ENCODE assay signal across 23 cellular contexts in the genomic region with DNA sequence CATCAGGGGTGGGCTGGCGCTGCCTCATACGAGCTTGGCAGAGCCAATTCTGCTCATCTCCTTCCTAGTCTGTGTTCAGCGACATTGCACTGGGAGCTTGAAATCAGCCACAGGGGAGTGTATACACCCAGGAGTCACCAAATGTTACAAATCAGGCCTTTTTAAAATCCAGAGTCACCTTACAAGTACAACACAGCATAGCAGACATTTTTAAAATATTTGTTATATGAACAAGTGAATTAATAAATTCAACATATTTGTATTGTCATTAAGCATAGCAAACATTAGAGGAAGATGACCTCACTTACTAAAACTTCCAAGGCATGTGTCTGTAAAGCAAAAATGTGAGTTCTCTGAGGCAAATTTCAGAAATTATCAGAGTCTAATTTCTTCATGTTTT.
DNase-seq lines count a peak whose midpoint lies in the region; ATAC-seq and TF ChIP-seq lines count a peak whose summit lies in the region.
"Had no signal": no experiment of that assay in that cellular context is flagged by ENCODE, and none has a peak within 500 bp of the region (broad histone marks: within the 10 kb centered on the region; RNA-seq: fewer than 3 reads in every experiment).

No MANE protein-coding gene starts in this region.

- no peak overlapping the region for H3K27ac Mint-ChIP-seq in progenitor cell of endocrine pancreas
- H3K27ac Mint-ChIP-seq: activated CD4-positive, alpha-beta T cell treated with anti-CD3 and anti-CD28 coated beads for 36 hours; activated CD8-positive, alpha-beta memory T cell treated with anti-CD3 and anti-CD28 coated beads, Interleukin-2, amount 10 ng/mL, durations not matched to agents 7 days and 5 days; CD4-positive, alpha-beta T cell; natural killer cell; type B pancreatic cell had no signal

- no peaks in the 10 kb centered on the region for H4K20me1 ChIP-seq in smooth muscle cell (ENCODE audit: low read depth)

- H3K79me2 ChIP-seq in smooth muscle cell (ENCODE audit: low read depth): no peaks in the 10 kb centered on the region

- no peak for TF ChIP-seq EP300 in gastroesophageal sphincter (IDR thresholded peaks at IDR 0.05)

- H3K27ac ChIP-seq in gastroesophageal sphincter: no peak overlapping the region
- no peak overlapping the region for H3K27ac ChIP-seq in smooth muscle cell (ENCODE audit: low read depth)
- no peak overlapping the region for H3K27ac ChIP-seq in left ventricle myocardium inferior (replicated peaks)

- ATAC-seq in gastroesophageal sphincter (peak; percentile 31), GM19395 (IDR thresholded peaks at IDR 0.05; ENCODE audit: unreplicated experiment) (no peak)
- ATAC-seq: activated CD4-positive, alpha-beta T cell treated with anti-CD3 and anti-CD28 coated beads for 36 hours; activated CD8-positive, alpha-beta memory T cell treated with anti-CD3 and anti-CD28 coated beads, Interleukin-2, amount 10 ng/mL, durations not matched to agents 7 days and 5 days; HepG2; natural killer cell; stimulated activated naive CD8-positive, alpha-beta T cell treated with anti-CD3 and anti-CD28 coated beads, Interleukin-15, Interleukin-2, amounts not matched to agents 100 U/mL and 50 U/mL, for 24 hours had no signal

- no peak overlapping the region for H2AFZ ChIP-seq in smooth muscle cell (ENCODE audit: low read depth)

- H3K36me3 Mint-ChIP-seq in progenitor cell of endocrine pancreas (ENCODE audit: insufficient read depth): no peaks in the 10 kb centered on the region
- H3K36me3 Mint-ChIP-seq: activated CD8-positive, alpha-beta memory T cell treated with anti-CD3 and anti-CD28 coated beads, Interleukin-2, amount 10 ng/mL, durations not matched to agents 7 days and 5 days; natural killer cell; type B pancreatic cell had no signal

- no peaks in the 10 kb centered on the region for H3K27me3 Mint-ChIP-seq in progenitor cell of endocrine pancreas
- H3K27me3 Mint-ChIP-seq: activated CD4-positive, alpha-beta T cell treated with anti-CD3 and anti-CD28 coated beads for 36 hours; activated CD8-positive, alpha-beta memory T cell treated with anti-CD3 and anti-CD28 coated beads, Interleukin-2, amount 10 ng/mL, durations not matched to agents 7 days and 5 days; CD4-positive, alpha-beta T cell had no signal

- no peaks in the 10 kb centered on the region for H3K27me3 ChIP-seq in gastroesophageal sphincter
- no peaks in the 10 kb centered on the region for H3K27me3 ChIP-seq in smooth muscle cell (ENCODE audit: low read depth)
- no peaks in the 10 kb centered on the region for H3K27me3 ChIP-seq in left ventricle myocardium inferior (ENCODE audit: low read depth)

- H3K4me2 ChIP-seq in smooth muscle cell: peak overlapping the region; percentile 7

- peaks cover 2% of the 10 kb centered on the region for H3K4me1 Mint-ChIP-seq in progenitor cell of endocrine pancreas (ENCODE audit: low read depth)
- H3K4me1 Mint-ChIP-seq: activated CD4-positive, alpha-beta T cell treated with anti-CD3 and anti-CD28 coated beads for 36 hours; activated CD8-positive, alpha-beta memory T cell treated with anti-CD3 and anti-CD28 coated beads, Interleukin-2, amount 10 ng/mL, durations not matched to agents 7 days and 5 days; natural killer cell had no signal

- no peak overlapping the region for H3K9ac ChIP-seq in smooth muscle cell (ENCODE audit: low read depth)

- H3F3A ChIP-seq in smooth muscle cell (ENCODE audit: low read depth): peaks cover 4% of the 10 kb centered on the region

- peaks cover 0 to 8% (median 0%) of the 10 kb centered on the region in 3 donors for H3K4me1 ChIP-seq in gastroesophageal sphincter
- H3K4me1 ChIP-seq in smooth muscle cell (ENCODE audit: low read depth): no peaks in the 10 kb centered on the region
- no peaks in the 10 kb centered on the region for H3K4me1 ChIP-seq in left ventricle myocardium inferior

- TF ChIP-seq POLR2A in gastroesophageal sphincter (IDR thresholded peaks at IDR 0.05): no peak

- TF ChIP-seq CTCF in gastroesophageal sphincter (IDR thresholded peaks at IDR 0.05) (no peak), smooth muscle cell (IDR thresholded peaks at IDR 0.05; ENCODE audit: borderline replicate concordance, insufficient read depth, poor library complexity, severe bottlenecking) (no peak), progenitor cell of endocrine pancreas (IDR thresholded peaks at IDR 0.05; ENCODE audit: unreplicated experiment) (no peak), left ventricle myocardium inferior (IDR thresholded peaks at IDR 0.05; ENCODE audit: borderline replicate concordance) (no peak)

- H3K36me3 ChIP-seq in gastroesophageal sphincter: no peaks in the 10 kb centered on the region
- no peaks in the 10 kb centered on the region for H3K36me3 ChIP-seq in smooth muscle cell (ENCODE audit: low read depth)
- H3K36me3 ChIP-seq in left ventricle myocardium inferior: no peaks in the 10 kb centered on the region

- intact Hi-C loops in left ventricle myocardium inferior (cut with micrococcal nuclease): no loop called here

- H3K4me3 Mint-ChIP-seq in progenitor cell of endocrine pancreas (ENCODE audit: low read depth): no peak overlapping the region
- H3K4me3 Mint-ChIP-seq: activated CD4-positive, alpha-beta T cell treated with anti-CD3 and anti-CD28 coated beads for 36 hours; activated CD8-positive, alpha-beta memory T cell treated with anti-CD3 and anti-CD28 coated beads, Interleukin-2, amount 10 ng/mL, durations not matched to agents 7 days and 5 days; CD4-positive, alpha-beta T cell; natural killer cell; type B pancreatic cell had no signal

- peaks cover 3% of the 10 kb centered on the region for H3K9me3 Mint-ChIP-seq in progenitor cell of endocrine pancreas (ENCODE audit: low read depth)
- H3K9me3 Mint-ChIP-seq: CD4-positive, alpha-beta T cell; type B pancreatic cell had no signal

- 93 to 100% methylated on average over 2 to 3 of the region's 3 CpGs for WGBS in gastroesophageal sphincter (ENCODE audit: low coverage in 1 of 2), 2 donors
- 86% methylated on average over 3 of the region's 3 CpGs for WGBS in smooth muscle cell (ENCODE audit: low lambda C conversion rate)

- H3K4me3 ChIP-seq in gastroesophageal sphincter (no peak overlapping the region), smooth muscle cell (no peak overlapping the region), left ventricle myocardium inferior (no peak overlapping the region)

- H3K9me3 ChIP-seq in gastroesophageal sphincter (no peaks in the 10 kb centered on the region), smooth muscle cell (replicated peaks; ENCODE audit: low read depth) (no peaks in the 10 kb centered on the region), left ventricle myocardium inferior (replicated peaks) (no peaks in the 10 kb centered on the region)

- DNase-seq in HCEC 1CT (peak; percentile 69), amniotic epithelial cell (ENCODE audit: low read depth) (peak; percentile 54), smooth muscle cell (lab: John Stamatoyannopoulos, UW; ENCODE audit: unreplicated experiment) (no peak), progenitor cell of endocrine pancreas (ENCODE audit: low spot score, unreplicated experiment) (no peak), left ventricle myocardium inferior (no peak), NCI-H187 treated with DMSO at 0.1 percent for 48 hours (lab: John Stamatoyannopoulos, UW) (no peak)
- DNase-seq: activated CD4-positive, alpha-beta T cell treated with anti-CD3 and anti-CD28 coated beads for 36 hours; activated CD8-positive, alpha-beta memory T cell treated with anti-CD3 and anti-CD28 coated beads, Interleukin-2, amount 10 ng/mL, durations not matched to agents 7 days and 5 days; activated effector memory CD4-positive, alpha-beta T cell treated with Interleukin-2 at 50 U/mL for 16 hours; amniotic stem cell; CD4-positive, alpha-beta T cell; DND-41; mammary epithelial cell; natural killer cell; NCI-H2029 treated with DMSO at 0.1 percent for 48 hours; NCI-H524; stimulated activated CD4-positive, alpha-beta T cell treated with anti-CD3 and anti-CD28 coated beads, Interleukin-15, amount 100 ng/mL, for 24 hours; stimulated activated naive CD8-positive, alpha-beta T cell treated with anti-CD3 and anti-CD28 coated beads, Interleukin-15, Interleukin-2, amounts not matched to agents 100 U/mL and 50 U/mL, for 24 hours; T-helper 9 cell had no signal

Comparison
In these comparisons a context has a peak if more than half of its experiments do, and no peak if none do; other contexts are left out.
1. DNase-seq: peak in HCEC 1CT (single experiment) and amniotic epithelial cell (single experiment); none in smooth muscle cell (single experiment), progenitor cell of endocrine pancreas (single experiment), left ventricle myocardium inferior (single experiment) and NCI-H187 treated with DMSO at 0.1 percent for 48 hours (single experiment).